28 cellular contexts compared by ENCODE assay signal in genomic region chr15:99526671-99527070, GRCh38.
"Had no signal": no experiment of that assay in that cellular context is flagged by ENCODE, and none has a peak within 500 bp of the region (broad histone marks: within the 10 kb centered on the region; RNA-seq: fewer than 3 reads in every experiment).

No MANE protein-coding gene starts in this region.

- H3K27me3 ChIP-seq: stomach, testis, thyroid gland, transverse colon, upper lobe of left lung, vagina had no signal

- H3K27me3 Mint-ChIP-seq: naive B cell; stimulated activated naive B cell treated with anti-CD40 and anti-IgM and Interleukin-4, amounts not matched to agents 10 μg/mL and 1 μg/mL and 100 μg/mL, for 72 hours had no signal

- H3K9me3 ChIP-seq: pancreas, prostate gland, stomach, testis, thyroid gland, transverse colon, upper lobe of left lung, vagina had no signal

- H3K4me1 ChIP-seq: left ventricle myocardium inferior, pancreas, prostate gland, stomach, testis, thyroid gland, transverse colon, upper lobe of left lung, vagina had no signal

- ATAC-seq: pancreas; right cardiac atrium; sciatic nerve; stimulated activated naive B cell treated with anti-CD40 and anti-IgM and Interleukin-4, amounts not matched to agents 10 μg/mL and 1 μg/mL and 100 μg/mL, for 72 hours; stimulated activated naive CD8-positive, alpha-beta T cell treated with anti-CD3 and anti-CD28 coated beads, Interleukin-15, Interleukin-2, amounts not matched to agents 100 U/mL and 50 U/mL, for 24 hours had no signal

- H3K36me3 ChIP-seq: left ventricle myocardium inferior, pancreas, prostate gland, stomach, thyroid gland, transverse colon, upper lobe of left lung, vagina had no signal

- H3K36me3 Mint-ChIP-seq: mesothelial cell of epicardium had no signal

- H3K4me1 Mint-ChIP-seq: mesothelial cell of epicardium, nephron, neural crest cell had no signal

- H3K27ac ChIP-seq: left ventricle myocardium inferior, pancreas, prostate gland, skin epidermis, stomach, testis, thyroid gland, transverse colon, upper lobe of left lung, vagina had no signal

- H3K27ac Mint-ChIP-seq: mesothelial cell of epicardium; nephron; stimulated activated naive B cell treated with anti-CD40 and anti-IgM and Interleukin-4, amounts not matched to agents 10 μg/mL and 1 μg/mL and 100 μg/mL, for 72 hours had no signal

- H3K4me3 Mint-ChIP-seq: mesothelial cell of epicardium; nephron; neural crest cell; stimulated activated naive B cell treated with anti-CD40 and anti-IgM and Interleukin-4, amounts not matched to agents 10 μg/mL and 1 μg/mL and 100 μg/mL, for 72 hours had no signal

- H3K4me3 ChIP-seq: left ventricle myocardium inferior, lung, pancreas, prostate gland, skin epidermis, stomach, testis, thyroid gland, transverse colon, upper lobe of left lung, vagina had no signal

- DNase-seq: islet precursor cell; left ventricle myocardium inferior; mesendoderm; naive B cell; nucleus accumbens; pancreas; posterior cingulate gyrus; retina; right cardiac atrium; stimulated activated CD4-positive, alpha-beta T cell treated with anti-CD3 and anti-CD28 coated beads, Interleukin-12 subunit alpha, Interleukin-12 subunit beta, amount 100 ng/mL, for 4 hours; stimulated activated CD4-positive, alpha-beta T cell treated with anti-CD3 and anti-CD28 coated beads, Interleukin-15, amount 100 ng/mL, for 24 hours; stimulated activated CD4-positive, alpha-beta T cell treated with anti-CD3 and anti-CD28 coated beads, Interleukin-2, amount 100 ng/mL, for 24 hours; stimulated activated CD4-positive, alpha-beta T cell treated with anti-CD3 and anti-CD28 coated beads, Interleukin-4, amount 100 ng/mL, for 1 hour; stimulated activated naive B cell treated with anti-CD40 and anti-IgM and Interleukin-4, amounts not matched to agents 10 μg/mL and 1 μg/mL and 100 μg/mL, for 72 hours; stimulated activated naive CD8-positive, alpha-beta T cell treated with anti-CD3 and anti-CD28 coated beads, Interleukin-15, Interleukin-2, amounts not matched to agents 100 U/mL and 50 U/mL, for 24 hours; stomach; testis; thyroid gland; transverse colon; upper lobe of left lung had no signal
